ENCODE assay signal across 1 cellular context in the genomic region with DNA sequence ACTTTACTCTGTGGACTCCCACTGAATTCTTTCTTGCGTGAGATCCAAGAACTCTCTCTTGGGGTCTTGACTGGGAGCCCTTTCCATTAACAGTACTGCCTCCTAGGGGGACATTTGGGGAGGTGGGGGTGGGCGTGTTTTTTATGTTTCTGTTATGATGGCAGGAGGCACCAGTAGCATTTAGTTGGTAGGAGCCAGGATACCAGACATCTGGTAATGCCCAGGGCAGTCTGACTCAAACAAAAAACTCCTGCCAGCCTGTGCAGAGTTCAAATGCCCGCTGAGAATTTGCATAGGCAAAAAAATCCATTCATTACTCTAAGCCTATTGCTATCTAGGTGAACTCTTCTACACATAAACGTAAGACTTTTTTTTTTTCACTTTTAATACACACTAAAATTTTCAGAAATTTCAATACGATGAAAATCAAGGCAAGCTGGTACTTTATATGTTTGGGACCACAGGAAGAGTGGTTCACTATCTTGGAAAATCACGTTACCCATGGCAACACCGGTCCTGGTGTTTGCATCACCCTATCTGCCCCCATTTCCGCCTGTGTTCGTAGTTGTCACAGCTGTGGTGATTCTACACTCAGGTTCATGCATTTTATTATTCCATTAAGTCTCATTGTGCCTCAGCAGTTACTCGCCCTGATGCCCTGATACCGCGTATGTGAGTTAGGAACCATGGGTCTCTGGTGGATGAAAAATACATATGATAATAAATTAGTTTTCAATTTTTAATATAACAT.
TF ChIP-seq lines count a peak whose summit lies in the region.

No MANE protein-coding gene starts in this region.

TF ChIP-seq in IMR-90, 13 proteins besides CTCF, POLR2A, EP300 and RAD21:
- TF ChIP-seq MXI1 (IDR thresholded peaks at IDR 0.05; ENCODE audit: borderline replicate concordance, low read depth, low read length) (no peak), CEBPB (IDR thresholded peaks at IDR 0.05; ENCODE audit: low read depth, low read length) (no peak), FOS (IDR thresholded peaks at IDR 0.05; ENCODE audit: low read depth, low read length) (no peak), SMC3 (IDR thresholded peaks at IDR 0.05; ENCODE audit: low read depth, low read length) (no peak), MAZ (IDR thresholded peaks at IDR 0.05; ENCODE audit: borderline replicate concordance, low read depth, low read length) (no peak), CHD1 (IDR thresholded peaks at IDR 0.05; ENCODE audit: low read depth, low read length) (no peak), BHLHE40 (IDR thresholded peaks at IDR 0.05; ENCODE audit: low read depth, low read length) (no peak), NFE2L2 (IDR thresholded peaks at IDR 0.05; ENCODE audit: low read depth, low read length) (no peak), MAFK (IDR thresholded peaks at IDR 0.05; ENCODE audit: low read depth, low read length) (no peak), RCOR1 (IDR thresholded peaks at IDR 0.05; ENCODE audit: insufficient replicate concordance, low read length) (no peak), RFX5 (IDR thresholded peaks at IDR 0.05; ENCODE audit: low read depth, low read length) (no peak)
- TF ChIP-seq, protein P1, sequence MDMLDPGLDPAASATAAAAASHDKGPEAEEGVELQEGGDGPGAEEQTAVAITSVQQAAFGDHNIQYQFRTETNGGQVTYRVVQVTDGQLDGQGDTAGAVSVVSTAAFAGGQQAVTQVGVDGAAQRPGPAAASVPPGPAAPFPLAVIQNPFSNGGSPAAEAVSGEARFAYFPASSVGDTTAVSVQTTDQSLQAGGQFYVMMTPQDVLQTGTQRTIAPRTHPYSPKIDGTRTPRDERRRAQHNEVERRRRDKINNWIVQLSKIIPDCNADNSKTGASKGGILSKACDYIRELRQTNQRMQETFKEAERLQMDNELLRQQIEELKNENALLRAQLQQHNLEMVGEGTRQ (IDR thresholded peaks at IDR 0.05; ENCODE audit: low read depth, low read length) = no peak
- TF ChIP-seq, protein P2, sequence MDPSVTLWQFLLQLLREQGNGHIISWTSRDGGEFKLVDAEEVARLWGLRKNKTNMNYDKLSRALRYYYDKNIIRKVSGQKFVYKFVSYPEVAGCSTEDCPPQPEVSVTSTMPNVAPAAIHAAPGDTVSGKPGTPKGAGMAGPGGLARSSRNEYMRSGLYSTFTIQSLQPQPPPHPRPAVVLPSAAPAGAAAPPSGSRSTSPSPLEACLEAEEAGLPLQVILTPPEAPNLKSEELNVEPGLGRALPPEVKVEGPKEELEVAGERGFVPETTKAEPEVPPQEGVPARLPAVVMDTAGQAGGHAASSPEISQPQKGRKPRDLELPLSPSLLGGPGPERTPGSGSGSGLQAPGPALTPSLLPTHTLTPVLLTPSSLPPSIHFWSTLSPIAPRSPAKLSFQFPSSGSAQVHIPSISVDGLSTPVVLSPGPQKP (IDR thresholded peaks at IDR 0.05; ENCODE audit: borderline replicate concordance, low read depth, low read length) = no peak
